2 cellular contexts compared by ENCODE assay signal in the genomic region with DNA sequence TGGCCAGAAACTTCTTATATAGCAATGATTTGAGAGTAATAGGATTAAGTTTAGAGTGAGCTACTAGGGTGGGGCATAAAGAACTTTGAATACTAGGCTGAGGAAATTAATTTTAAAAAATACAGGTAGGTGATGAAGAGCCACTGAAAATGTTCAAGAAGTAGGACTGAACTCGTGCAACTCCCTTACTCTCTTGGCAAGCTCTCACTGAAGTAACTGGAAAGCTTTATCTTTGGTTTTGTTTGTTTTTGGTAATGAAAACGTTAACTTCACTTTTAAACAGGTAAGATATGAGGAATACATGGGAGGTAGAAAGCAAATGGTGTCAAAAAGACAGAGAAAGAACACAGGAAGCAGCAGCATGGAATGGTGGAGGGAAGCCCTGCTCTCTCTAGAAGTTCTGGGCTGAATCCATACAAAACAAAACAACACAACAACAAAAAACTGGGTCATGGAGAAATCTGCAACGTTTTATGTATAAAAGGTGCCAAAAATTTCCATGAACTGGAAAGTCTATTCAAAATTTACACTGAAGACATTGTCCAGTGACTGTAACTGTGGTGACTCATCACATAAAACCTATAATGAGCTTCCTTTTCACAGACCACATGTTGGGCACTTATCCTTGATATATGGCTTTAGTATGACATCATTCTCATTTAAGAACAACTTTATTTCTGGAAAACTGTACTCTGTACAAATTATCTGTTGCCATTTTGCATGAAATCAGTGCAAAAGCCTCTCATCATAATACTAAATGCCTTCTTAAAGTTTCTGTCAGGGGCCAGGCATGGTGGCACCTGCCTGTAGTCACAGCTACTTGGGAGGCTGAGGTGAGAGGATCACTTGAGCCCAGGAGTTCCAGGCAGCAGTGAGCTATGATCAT.
TF ChIP-seq lines count a peak whose summit lies in the region.

No MANE protein-coding gene starts in this region.

TF ChIP-seq in HCT116, 20 proteins besides CTCF, POLR2A, EP300 and RAD21 (continued from another document):
- TF ChIP-seq, protein P1, sequence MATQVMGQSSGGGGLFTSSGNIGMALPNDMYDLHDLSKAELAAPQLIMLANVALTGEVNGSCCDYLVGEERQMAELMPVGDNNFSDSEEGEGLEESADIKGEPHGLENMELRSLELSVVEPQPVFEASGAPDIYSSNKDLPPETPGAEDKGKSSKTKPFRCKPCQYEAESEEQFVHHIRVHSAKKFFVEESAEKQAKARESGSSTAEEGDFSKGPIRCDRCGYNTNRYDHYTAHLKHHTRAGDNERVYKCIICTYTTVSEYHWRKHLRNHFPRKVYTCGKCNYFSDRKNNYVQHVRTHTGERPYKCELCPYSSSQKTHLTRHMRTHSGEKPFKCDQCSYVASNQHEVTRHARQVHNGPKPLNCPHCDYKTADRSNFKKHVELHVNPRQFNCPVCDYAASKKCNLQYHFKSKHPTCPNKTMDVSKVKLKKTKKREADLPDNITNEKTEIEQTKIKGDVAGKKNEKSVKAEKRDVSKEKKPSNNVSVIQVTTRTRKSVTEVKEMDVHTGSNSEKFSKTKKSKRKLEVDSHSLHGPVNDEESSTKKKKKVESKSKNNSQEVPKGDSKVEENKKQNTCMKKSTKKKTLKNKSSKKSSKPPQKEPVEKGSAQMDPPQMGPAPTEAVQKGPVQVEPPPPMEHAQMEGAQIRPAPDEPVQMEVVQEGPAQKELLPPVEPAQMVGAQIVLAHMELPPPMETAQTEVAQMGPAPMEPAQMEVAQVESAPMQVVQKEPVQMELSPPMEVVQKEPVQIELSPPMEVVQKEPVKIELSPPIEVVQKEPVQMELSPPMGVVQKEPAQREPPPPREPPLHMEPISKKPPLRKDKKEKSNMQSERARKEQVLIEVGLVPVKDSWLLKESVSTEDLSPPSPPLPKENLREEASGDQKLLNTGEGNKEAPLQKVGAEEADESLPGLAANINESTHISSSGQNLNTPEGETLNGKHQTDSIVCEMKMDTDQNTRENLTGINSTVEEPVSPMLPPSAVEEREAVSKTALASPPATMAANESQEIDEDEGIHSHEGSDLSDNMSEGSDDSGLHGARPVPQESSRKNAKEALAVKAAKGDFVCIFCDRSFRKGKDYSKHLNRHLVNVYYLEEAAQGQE (IDR thresholded peaks at IDR 0.05; ENCODE audit: low read depth): no peak
- TF ChIP-seq, protein P2, sequence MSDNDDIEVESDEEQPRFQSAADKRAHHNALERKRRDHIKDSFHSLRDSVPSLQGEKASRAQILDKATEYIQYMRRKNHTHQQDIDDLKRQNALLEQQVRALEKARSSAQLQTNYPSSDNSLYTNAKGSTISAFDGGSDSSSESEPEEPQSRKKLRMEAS (IDR thresholded peaks at IDR 0.05): peak; percentile 74
- no peak for TF ChIP-seq EZH2phosphoT487 (IDR thresholded peaks at IDR 0.05; ENCODE audit: borderline replicate concordance)
- TF ChIP-seq TCF7L2 (IDR thresholded peaks at IDR 0.05; ENCODE audit: borderline replicate concordance, extremely low read depth, insufficient read depth, insufficient read length): no peak
- peak; percentile 71 for TF ChIP-seq SP1 (IDR thresholded peaks at IDR 0.05; ENCODE audit: low read depth)
- no peak for TF ChIP-seq POLR2AphosphoS5 (IDR thresholded peaks at IDR 0.05; ENCODE audit: low read depth, low read length)
- TF ChIP-seq CBX3 (IDR thresholded peaks at IDR 0.05; ENCODE audit: low read depth): peak; percentile 73
- TF ChIP-seq FOSL1 (IDR thresholded peaks at IDR 0.05; ENCODE audit: low read depth): peak; percentile 81
- TF ChIP-seq JUND (IDR thresholded peaks at IDR 0.05): peak; percentile 88
- no peak for TF ChIP-seq EGR1 (IDR thresholded peaks at IDR 0.05; ENCODE audit: low read depth)
- TF ChIP-seq CEBPB (IDR thresholded peaks at IDR 0.05; ENCODE audit: low read depth): peak; percentile 54; the same call in 1 of the 2 replicates
- TF ChIP-seq EZH2 (IDR thresholded peaks at IDR 0.05): no peak
- no peak for TF ChIP-seq SIN3A (IDR thresholded peaks at IDR 0.05; ENCODE audit: low read depth)
TF ChIP-seq in HCT116: peak in this region for 7.

TF ChIP-seq in WTC11, 78 proteins besides CTCF, POLR2A, EP300 and RAD21 (continued from another document):
- TF ChIP-seq, protein P3, sequence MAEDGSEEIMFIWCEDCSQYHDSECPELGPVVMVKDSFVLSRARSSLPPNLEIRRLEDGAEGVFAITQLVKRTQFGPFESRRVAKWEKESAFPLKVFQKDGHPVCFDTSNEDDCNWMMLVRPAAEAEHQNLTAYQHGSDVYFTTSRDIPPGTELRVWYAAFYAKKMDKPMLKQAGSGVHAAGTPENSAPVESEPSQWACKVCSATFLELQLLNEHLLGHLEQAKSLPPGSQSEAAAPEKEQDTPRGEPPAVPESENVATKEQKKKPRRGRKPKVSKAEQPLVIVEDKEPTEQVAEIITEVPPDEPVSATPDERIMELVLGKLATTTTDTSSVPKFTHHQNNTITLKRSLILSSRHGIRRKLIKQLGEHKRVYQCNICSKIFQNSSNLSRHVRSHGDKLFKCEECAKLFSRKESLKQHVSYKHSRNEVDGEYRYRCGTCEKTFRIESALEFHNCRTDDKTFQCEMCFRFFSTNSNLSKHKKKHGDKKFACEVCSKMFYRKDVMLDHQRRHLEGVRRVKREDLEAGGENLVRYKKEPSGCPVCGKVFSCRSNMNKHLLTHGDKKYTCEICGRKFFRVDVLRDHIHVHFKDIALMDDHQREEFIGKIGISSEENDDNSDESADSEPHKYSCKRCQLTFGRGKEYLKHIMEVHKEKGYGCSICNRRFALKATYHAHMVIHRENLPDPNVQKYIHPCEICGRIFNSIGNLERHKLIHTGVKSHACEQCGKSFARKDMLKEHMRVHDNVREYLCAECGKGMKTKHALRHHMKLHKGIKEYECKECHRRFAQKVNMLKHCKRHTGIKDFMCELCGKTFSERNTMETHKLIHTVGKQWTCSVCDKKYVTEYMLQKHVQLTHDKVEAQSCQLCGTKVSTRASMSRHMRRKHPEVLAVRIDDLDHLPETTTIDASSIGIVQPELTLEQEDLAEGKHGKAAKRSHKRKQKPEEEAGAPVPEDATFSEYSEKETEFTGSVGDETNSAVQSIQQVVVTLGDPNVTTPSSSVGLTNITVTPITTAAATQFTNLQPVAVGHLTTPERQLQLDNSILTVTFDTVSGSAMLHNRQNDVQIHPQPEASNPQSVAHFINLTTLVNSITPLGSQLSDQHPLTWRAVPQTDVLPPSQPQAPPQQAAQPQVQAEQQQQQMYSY (CRISPR knock-in tag; IDR thresholded peaks at IDR 0.05): no peak
- TF ChIP-seq EMX1 (CRISPR knock-in tag; IDR thresholded peaks at IDR 0.05): no peak
- no peak for TF ChIP-seq ZNF138 (CRISPR knock-in tag; conservative IDR thresholded peaks at IDR 0.05)
- no peak for TF ChIP-seq SMAD3 (CRISPR knock-in tag; IDR thresholded peaks at IDR 0.05; ENCODE audit: borderline replicate concordance)
- TF ChIP-seq FOXK1 (CRISPR knock-in tag; IDR thresholded peaks at IDR 0.05): no peak
- no peak for TF ChIP-seq NR2C2 (CRISPR knock-in tag; IDR thresholded peaks at IDR 0.05)
- TF ChIP-seq NFATC4 (CRISPR knock-in tag; IDR thresholded peaks at IDR 0.05): no peak
- TF ChIP-seq, protein P4, sequence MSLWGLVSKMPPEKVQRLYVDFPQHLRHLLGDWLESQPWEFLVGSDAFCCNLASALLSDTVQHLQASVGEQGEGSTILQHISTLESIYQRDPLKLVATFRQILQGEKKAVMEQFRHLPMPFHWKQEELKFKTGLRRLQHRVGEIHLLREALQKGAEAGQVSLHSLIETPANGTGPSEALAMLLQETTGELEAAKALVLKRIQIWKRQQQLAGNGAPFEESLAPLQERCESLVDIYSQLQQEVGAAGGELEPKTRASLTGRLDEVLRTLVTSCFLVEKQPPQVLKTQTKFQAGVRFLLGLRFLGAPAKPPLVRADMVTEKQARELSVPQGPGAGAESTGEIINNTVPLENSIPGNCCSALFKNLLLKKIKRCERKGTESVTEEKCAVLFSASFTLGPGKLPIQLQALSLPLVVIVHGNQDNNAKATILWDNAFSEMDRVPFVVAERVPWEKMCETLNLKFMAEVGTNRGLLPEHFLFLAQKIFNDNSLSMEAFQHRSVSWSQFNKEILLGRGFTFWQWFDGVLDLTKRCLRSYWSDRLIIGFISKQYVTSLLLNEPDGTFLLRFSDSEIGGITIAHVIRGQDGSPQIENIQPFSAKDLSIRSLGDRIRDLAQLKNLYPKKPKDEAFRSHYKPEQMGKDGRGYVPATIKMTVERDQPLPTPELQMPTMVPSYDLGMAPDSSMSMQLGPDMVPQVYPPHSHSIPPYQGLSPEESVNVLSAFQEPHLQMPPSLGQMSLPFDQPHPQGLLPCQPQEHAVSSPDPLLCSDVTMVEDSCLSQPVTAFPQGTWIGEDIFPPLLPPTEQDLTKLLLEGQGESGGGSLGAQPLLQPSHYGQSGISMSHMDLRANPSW (CRISPR knock-in tag; conservative IDR thresholded peaks at IDR 0.05; ENCODE audit: low read depth): no peak
- TF ChIP-seq, protein P5, sequence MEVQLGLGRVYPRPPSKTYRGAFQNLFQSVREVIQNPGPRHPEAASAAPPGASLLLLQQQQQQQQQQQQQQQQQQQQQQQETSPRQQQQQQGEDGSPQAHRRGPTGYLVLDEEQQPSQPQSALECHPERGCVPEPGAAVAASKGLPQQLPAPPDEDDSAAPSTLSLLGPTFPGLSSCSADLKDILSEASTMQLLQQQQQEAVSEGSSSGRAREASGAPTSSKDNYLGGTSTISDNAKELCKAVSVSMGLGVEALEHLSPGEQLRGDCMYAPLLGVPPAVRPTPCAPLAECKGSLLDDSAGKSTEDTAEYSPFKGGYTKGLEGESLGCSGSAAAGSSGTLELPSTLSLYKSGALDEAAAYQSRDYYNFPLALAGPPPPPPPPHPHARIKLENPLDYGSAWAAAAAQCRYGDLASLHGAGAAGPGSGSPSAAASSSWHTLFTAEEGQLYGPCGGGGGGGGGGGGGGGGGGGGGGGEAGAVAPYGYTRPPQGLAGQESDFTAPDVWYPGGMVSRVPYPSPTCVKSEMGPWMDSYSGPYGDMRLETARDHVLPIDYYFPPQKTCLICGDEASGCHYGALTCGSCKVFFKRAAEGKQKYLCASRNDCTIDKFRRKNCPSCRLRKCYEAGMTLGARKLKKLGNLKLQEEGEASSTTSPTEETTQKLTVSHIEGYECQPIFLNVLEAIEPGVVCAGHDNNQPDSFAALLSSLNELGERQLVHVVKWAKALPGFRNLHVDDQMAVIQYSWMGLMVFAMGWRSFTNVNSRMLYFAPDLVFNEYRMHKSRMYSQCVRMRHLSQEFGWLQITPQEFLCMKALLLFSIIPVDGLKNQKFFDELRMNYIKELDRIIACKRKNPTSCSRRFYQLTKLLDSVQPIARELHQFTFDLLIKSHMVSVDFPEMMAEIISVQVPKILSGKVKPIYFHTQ (CRISPR knock-in tag; IDR thresholded peaks at IDR 0.05): no peak
- TF ChIP-seq, protein P6, sequence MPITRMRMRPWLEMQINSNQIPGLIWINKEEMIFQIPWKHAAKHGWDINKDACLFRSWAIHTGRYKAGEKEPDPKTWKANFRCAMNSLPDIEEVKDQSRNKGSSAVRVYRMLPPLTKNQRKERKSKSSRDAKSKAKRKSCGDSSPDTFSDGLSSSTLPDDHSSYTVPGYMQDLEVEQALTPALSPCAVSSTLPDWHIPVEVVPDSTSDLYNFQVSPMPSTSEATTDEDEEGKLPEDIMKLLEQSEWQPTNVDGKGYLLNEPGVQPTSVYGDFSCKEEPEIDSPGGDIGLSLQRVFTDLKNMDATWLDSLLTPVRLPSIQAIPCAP (CRISPR knock-in tag; IDR thresholded peaks at IDR 0.05): no peak
TF ChIP-seq in WTC11: peak in this region for 0.
